8 cellular contexts compared by ENCODE assay signal in genomic region chr12:94676011-94676709, GRCh38. TPM values are rescaled to one million over a fixed set of nuclear protein-coding genes. Genes with fewer than 3 reads are reported as not detected.
DNase-seq lines count a peak whose midpoint lies in the region; ATAC-seq and TF ChIP-seq lines count a peak whose summit lies in the region.

No MANE protein-coding gene starts in this region.

- peak overlapping the region; percentile 96 to 100 (median 99) for H3K27ac Mint-ChIP-seq in immature natural killer cell
- no peak overlapping the region for H3K27ac Mint-ChIP-seq in Calu3 (ENCODE audit: unreplicated experiment)

- peak; percentile 85 for ATAC-seq in GM18505 (IDR thresholded peaks at IDR 0.05; ENCODE audit: unreplicated experiment)

- H3K4me1 ChIP-seq in HEK293 (ENCODE audit: control insufficient read depth, insufficient read depth, low read length) (peaks cover 2% of the 10 kb centered on the region; the same call in 1 of the 2 replicates), Peyer's patch (no peaks in the 10 kb centered on the region), HAP-1 (peaks cover 2% of the 10 kb centered on the region; the same call in 1 of the 2 replicates)

- H3K27ac ChIP-seq in HEK293 (ENCODE audit: extremely low read depth, low read depth, low read length) (no peak overlapping the region), Peyer's patch (peak overlapping the region; percentile 48 to 76 (median 74))

- H3K27me3 ChIP-seq in Peyer's patch (no peaks in the 10 kb centered on the region), HAP-1 (ENCODE audit: low read depth) (no peaks in the 10 kb centered on the region)

- CTCF ChIA-PET in HEK293 (lab: Yijun Ruan, JAX), result interaction anchor here (0.6 kb wide), 1 partner anchor 25 kb away, joined by 3 read pairs; no protein-coding TSS in a partner anchor
- CTCF ChIA-PET in Calu3 (lab: Charles Lee), result no interaction called here

- H3K36me3 ChIP-seq in HEK293 (ENCODE audit: control insufficient read depth in 2 of 2, insufficient read depth in 1 of 2, low read length in 2 of 2) (no peaks in the 10 kb centered on the region), Peyer's patch (no peaks in the 10 kb centered on the region), HAP-1 (replicated peaks) (no peaks in the 10 kb centered on the region)

- H3K4me1 Mint-ChIP-seq in immature natural killer cell, result peaks cover 60 to 79% of the 10 kb centered on the region in 2 donors
- H3K4me1 Mint-ChIP-seq in Calu3 (ENCODE audit: low read depth, unreplicated experiment), result peaks cover 9% of the 10 kb centered on the region

- intact Hi-C loops in Calu3 (cut with micrococcal nuclease; ENCODE audit: unreplicated experiment), result no loop called here

- peaks cover 4 to 15% (median 14%) of the 10 kb centered on the region in 3 donors for H3K27me3 Mint-ChIP-seq in immature natural killer cell (ENCODE audit: low read depth in 3 of 3)
- peaks cover 7% of the 10 kb centered on the region for H3K27me3 Mint-ChIP-seq in Calu3 (ENCODE audit: unreplicated experiment)

- peaks cover 0 to 7% (median 0%) of the 10 kb centered on the region in 3 donors for H3K36me3 Mint-ChIP-seq in immature natural killer cell
- H3K36me3 Mint-ChIP-seq in Calu3 (ENCODE audit: insufficient read depth, unreplicated experiment), result no peaks in the 10 kb centered on the region

- peak in 2 of 3 donors; percentile 38 to 75 for DNase-seq in Peyer's patch
- peak; percentile 86 to 88 (median 87) for DNase-seq in immature natural killer cell
- DNase-seq in SW 1271 (lab: John Stamatoyannopoulos, UW), result no peak
- DNase-seq in AG20443 (ENCODE audit: low spot score), result no peak
- DNase-seq in HAP-1 (ENCODE audit: low spot score in 2 of 2), result no peak
- DNase-seq in Calu3, result no peak

- no TSS peak for BruUV-seq in Calu3 (replicated peaks; lab: Mats Ljungman, UMichigan)

- TF ChIP-seq POLR2A in GM18505 (IDR thresholded peaks at IDR 0.05; ENCODE audit: borderline replicate concordance, extremely low read depth, insufficient read depth, insufficient read length) (no peak), Peyer's patch (IDR thresholded peaks at IDR 0.05) (no peak)

- TF ChIP-seq CTCF in HEK293 (tag by site-specific recombination; IDR thresholded peaks at IDR 0.05), result no peak
- no peak for TF ChIP-seq CTCF in Peyer's patch (IDR thresholded peaks at IDR 0.05)
- TF ChIP-seq CTCF in Calu3 (IDR thresholded peaks at IDR 0.05; ENCODE audit: unreplicated experiment), result no peak

- no peaks in the 10 kb centered on the region for H3K9me3 ChIP-seq in HEK293 (ENCODE audit: control insufficient read depth, insufficient read depth, low read depth, low read length)
- no peaks in the 10 kb centered on the region for H3K9me3 ChIP-seq in Peyer's patch
- H3K9me3 ChIP-seq in HAP-1, result 0 out of 2 replicates have a peak, but pooled peaks cover 3% of the 10 kb centered on the region

- in situ Hi-C loops in HAP-1 (cut with MboI; ENCODE audit: low sequenced_read_pairs), result no loop called here

- peak overlapping the region; percentile 79 to 85 (median 80) for H3K4me3 Mint-ChIP-seq in immature natural killer cell
- H3K4me3 Mint-ChIP-seq in Calu3 (ENCODE audit: low read depth, unreplicated experiment), result no peak overlapping the region

- H3K9me3 Mint-ChIP-seq in immature natural killer cell (no peaks in the 10 kb centered on the region), Calu3 (ENCODE audit: low read depth, unreplicated experiment) (peaks cover 3% of the 10 kb centered on the region)

- H3K4me3 ChIP-seq in HEK293 (ENCODE audit: low read depth, low read length) (no peak overlapping the region), Peyer's patch (no peak overlapping the region), HAP-1 (no peak overlapping the region)

- POLR2A ChIA-PET in HEK293 (lab: Yijun Ruan, JAX), result no interaction called here

TF ChIP-seq in HEK293, 187 proteins besides CTCF, POLR2A, EP300 and RAD21:
- peak; percentile 29; the same call in 1 of the 2 replicates for TF ChIP-seq PRDM1 (tag by site-specific recombination; IDR thresholded peaks at IDR 0.05)
- TF ChIP-seq ZNF529 (tag by site-specific recombination; IDR thresholded peaks at IDR 0.05; ENCODE audit: insufficient replicate concordance), result no peak

RNA-seq across cellular contexts. Expression of gene TMCC3, which starts 25.8 kb away (rescaled TPM):
- 10 to 100 TPM; 15.7 to 50.3 (median 32.1) TPM for total RNA-seq in Peyer's patch
- polyA plus RNA-seq in immature natural killer cell, result 10 to 100 TPM; 12.4 to 19.2 (median 15.2) TPM
- total RNA-seq in Calu3 (2022), result 4.0 and 6.8 TPM in 2 replicates

Comparison
In these comparisons a context has a peak if more than half of its experiments do, and no peak if none do; other contexts are left out.
1. DNase-seq: peak in Peyer's patch (2 of 3) and immature natural killer cell (3 of 3); none in SW 1271 (0 of 2), AG20443 (single experiment), HAP-1 (0 of 2) and Calu3 (single experiment).